In genomic region chr6:110355727-110356126, GRCh38 we compare ENCODE assay signal across 1 cellular context.
TF ChIP-seq lines count a peak whose summit lies in the region.

No MANE protein-coding gene starts in this region.

TF ChIP-seq in WTC11, 78 proteins besides CTCF, POLR2A, EP300 and RAD21:
- no peak for TF ChIP-seq MAX (CRISPR knock-in tag; IDR thresholded peaks at IDR 0.05)
- TF ChIP-seq SP1 (CRISPR knock-in tag; conservative IDR thresholded peaks at IDR 0.05), result no peak
- no peak for TF ChIP-seq MXD4 (CRISPR knock-in tag; IDR thresholded peaks at IDR 0.05; ENCODE audit: borderline replicate concordance)
- TF ChIP-seq PRDM15 (CRISPR knock-in tag; IDR thresholded peaks at IDR 0.05), result no peak
- no peak for TF ChIP-seq HMGA2 (CRISPR knock-in tag; IDR thresholded peaks at IDR 0.05)
- TF ChIP-seq SMAD3 (CRISPR knock-in tag; IDR thresholded peaks at IDR 0.05; ENCODE audit: borderline replicate concordance), result no peak
- no peak for TF ChIP-seq HMGXB4 (CRISPR knock-in tag; IDR thresholded peaks at IDR 0.05)
- no peak for TF ChIP-seq JAZF1 (CRISPR knock-in tag; IDR thresholded peaks at IDR 0.05)
- no peak for TF ChIP-seq FOXP4 (CRISPR knock-in tag; IDR thresholded peaks at IDR 0.05)
- no peak for TF ChIP-seq CREB1 (CRISPR knock-in tag; IDR thresholded peaks at IDR 0.05)
